In the genomic region with DNA sequence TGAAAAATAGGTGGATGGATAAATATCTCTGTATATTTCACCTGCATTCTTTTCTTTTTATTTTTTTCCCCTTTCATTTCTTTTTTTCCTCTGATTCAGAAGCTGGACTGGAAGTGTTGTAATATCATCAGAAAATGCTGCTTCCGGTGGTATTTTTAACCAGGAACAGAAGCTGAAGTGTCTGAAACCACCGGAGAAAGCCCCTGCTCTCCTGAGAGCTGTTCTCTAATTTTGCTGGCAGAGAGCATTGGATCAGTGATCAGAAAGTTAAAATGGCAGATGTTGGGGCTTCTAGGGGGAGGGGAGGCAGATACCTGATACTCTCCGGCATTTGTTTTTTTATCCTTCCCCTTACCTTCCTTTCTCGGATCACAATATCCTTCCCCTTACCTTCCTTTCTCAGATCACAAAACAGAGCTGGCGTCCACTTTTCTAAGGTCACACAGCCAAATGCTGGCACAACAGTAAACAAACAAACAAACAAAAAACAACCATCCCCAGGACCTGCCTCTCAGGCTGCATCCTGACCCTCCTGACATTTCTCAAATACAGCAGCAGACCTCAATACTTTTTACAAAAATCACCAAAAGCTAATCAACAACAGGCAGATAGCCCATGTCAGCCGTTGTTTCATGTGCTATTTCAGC, we compare ENCODE assay signal across 1 cellular context.
A peak's percentile ranks its signal among the peaks of the same experiment; 100 is the strongest.
TF ChIP-seq lines count a peak whose summit lies in the region.

No MANE protein-coding gene starts in this region.

TF ChIP-seq in K562, 482 proteins besides CTCF, POLR2A, EP300 and RAD21 (continued from another document and continues in another):
- TF ChIP-seq TCFL5 (CRISPR knock-in tag; conservative IDR thresholded peaks at IDR 0.05) (no peak), MYBL2 (IDR thresholded peaks at IDR 0.05; ENCODE audit: low read depth) (no peak), MYBL2 (CRISPR knock-in tag; IDR thresholded peaks at IDR 0.05; ENCODE audit: borderline replicate concordance) (no peak), PRMT5 (CRISPR knock-in tag; IDR thresholded peaks at IDR 0.05) (no peak), ZKSCAN1 (IDR thresholded peaks at IDR 0.05; ENCODE audit: low read depth, low read length) (no peak), SMAD3 (CRISPR knock-in tag; conservative IDR thresholded peaks at IDR 0.05) (no peak), FOXA1 (IDR thresholded peaks at IDR 0.05; ENCODE audit: borderline replicate concordance) (no peak), ZNF707 (CRISPR knock-in tag; conservative IDR thresholded peaks at IDR 0.05) (no peak), KDM1A (IDR thresholded peaks at IDR 0.05) (peak; percentile 82 to 91), MECOM (CRISPR knock-in tag; IDR thresholded peaks at IDR 0.05) (no peak), EHMT2 (IDR thresholded peaks at IDR 0.05) (no peak), RCOR1 (IDR thresholded peaks at IDR 0.05; ENCODE audit: borderline replicate concordance in 1 of 2, low read depth in 2 of 2, low read length in 2 of 2) (peak in 1 of 2 experiments; percentile 59; a peak in 1 of 4 replicates), ZNF224 (CRISPR knock-in tag; IDR thresholded peaks at IDR 0.05) (no peak), ZNF184 (CRISPR knock-in tag; IDR thresholded peaks at IDR 0.05) (no peak), RUNX1 (IDR thresholded peaks at IDR 0.05; ENCODE audit: low read depth) (no peak), PURB (CRISPR knock-in tag; IDR thresholded peaks at IDR 0.05; ENCODE audit: low read depth) (no peak), MTA3 (IDR thresholded peaks at IDR 0.05; ENCODE audit: borderline replicate concordance) (no peak), XRCC4 (IDR thresholded peaks at IDR 0.05; ENCODE audit: extremely low read depth, insufficient read depth, insufficient read length) (no peak), ZNF146 (CRISPR knock-in tag; IDR thresholded peaks at IDR 0.05; ENCODE audit: unreplicated experiment) (no peak), ZNF354B (CRISPR knock-in tag; IDR thresholded peaks at IDR 0.05) (no peak), FOXA3 (CRISPR knock-in tag; conservative IDR thresholded peaks at IDR 0.05 in 1 of 2, IDR thresholded peaks at IDR 0.05 in 1 of 2) (no peak), ETV1 (tag; conservative IDR thresholded peaks at IDR 0.05; ENCODE audit: low read depth) (0 out of 2 replicates have a peak, but pooled peaks have one; percentile 13)
- TF ChIP-seq, protein P1, sequence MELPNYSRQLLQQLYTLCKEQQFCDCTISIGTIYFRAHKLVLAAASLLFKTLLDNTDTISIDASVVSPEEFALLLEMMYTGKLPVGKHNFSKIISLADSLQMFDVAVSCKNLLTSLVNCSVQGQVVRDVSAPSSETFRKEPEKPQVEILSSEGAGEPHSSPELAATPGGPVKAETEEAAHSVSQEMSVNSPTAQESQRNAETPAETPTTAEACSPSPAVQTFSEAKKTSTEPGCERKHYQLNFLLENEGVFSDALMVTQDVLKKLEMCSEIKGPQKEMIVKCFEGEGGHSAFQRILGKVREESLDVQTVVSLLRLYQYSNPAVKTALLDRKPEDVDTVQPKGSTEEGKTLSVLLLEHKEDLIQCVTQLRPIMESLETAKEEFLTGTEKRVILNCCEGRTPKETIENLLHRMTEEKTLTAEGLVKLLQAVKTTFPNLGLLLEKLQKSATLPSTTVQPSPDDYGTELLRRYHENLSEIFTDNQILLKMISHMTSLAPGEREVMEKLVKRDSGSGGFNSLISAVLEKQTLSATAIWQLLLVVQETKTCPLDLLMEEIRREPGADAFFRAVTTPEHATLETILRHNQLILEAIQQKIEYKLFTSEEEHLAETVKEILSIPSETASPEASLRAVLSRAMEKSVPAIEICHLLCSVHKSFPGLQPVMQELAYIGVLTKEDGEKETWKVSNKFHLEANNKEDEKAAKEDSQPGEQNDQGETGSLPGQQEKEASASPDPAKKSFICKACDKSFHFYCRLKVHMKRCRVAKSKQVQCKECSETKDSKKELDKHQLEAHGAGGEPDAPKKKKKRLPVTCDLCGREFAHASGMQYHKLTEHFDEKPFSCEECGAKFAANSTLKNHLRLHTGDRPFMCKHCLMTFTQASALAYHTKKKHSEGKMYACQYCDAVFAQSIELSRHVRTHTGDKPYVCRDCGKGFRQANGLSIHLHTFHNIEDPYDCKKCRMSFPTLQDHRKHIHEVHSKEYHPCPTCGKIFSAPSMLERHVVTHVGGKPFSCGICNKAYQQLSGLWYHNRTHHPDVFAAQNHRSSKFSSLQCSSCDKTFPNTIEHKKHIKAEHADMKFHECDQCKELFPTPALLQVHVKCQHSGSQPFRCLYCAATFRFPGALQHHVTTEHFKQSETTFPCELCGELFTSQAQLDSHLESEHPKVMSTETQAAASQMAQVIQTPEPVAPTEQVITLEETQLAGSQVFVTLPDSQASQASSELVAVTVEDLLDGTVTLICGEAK (IDR thresholded peaks at IDR 0.05): no peak
- TF ChIP-seq, protein P1 (CRISPR knock-in tag; IDR thresholded peaks at IDR 0.05): no peak
- TF ChIP-seq, protein P2, sequence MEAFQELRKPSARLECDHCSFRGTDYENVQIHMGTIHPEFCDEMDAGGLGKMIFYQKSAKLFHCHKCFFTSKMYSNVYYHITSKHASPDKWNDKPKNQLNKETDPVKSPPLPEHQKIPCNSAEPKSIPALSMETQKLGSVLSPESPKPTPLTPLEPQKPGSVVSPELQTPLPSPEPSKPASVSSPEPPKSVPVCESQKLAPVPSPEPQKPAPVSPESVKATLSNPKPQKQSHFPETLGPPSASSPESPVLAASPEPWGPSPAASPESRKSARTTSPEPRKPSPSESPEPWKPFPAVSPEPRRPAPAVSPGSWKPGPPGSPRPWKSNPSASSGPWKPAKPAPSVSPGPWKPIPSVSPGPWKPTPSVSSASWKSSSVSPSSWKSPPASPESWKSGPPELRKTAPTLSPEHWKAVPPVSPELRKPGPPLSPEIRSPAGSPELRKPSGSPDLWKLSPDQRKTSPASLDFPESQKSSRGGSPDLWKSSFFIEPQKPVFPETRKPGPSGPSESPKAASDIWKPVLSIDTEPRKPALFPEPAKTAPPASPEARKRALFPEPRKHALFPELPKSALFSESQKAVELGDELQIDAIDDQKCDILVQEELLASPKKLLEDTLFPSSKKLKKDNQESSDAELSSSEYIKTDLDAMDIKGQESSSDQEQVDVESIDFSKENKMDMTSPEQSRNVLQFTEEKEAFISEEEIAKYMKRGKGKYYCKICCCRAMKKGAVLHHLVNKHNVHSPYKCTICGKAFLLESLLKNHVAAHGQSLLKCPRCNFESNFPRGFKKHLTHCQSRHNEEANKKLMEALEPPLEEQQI (IDR thresholded peaks at IDR 0.05): 0 out of 2 replicates have a peak, but pooled peaks have one; percentile 35
- TF ChIP-seq, protein P3, sequence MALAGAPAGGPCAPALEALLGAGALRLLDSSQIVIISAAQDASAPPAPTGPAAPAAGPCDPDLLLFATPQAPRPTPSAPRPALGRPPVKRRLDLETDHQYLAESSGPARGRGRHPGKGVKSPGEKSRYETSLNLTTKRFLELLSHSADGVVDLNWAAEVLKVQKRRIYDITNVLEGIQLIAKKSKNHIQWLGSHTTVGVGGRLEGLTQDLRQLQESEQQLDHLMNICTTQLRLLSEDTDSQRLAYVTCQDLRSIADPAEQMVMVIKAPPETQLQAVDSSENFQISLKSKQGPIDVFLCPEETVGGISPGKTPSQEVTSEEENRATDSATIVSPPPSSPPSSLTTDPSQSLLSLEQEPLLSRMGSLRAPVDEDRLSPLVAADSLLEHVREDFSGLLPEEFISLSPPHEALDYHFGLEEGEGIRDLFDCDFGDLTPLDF (CRISPR knock-in tag; IDR thresholded peaks at IDR 0.05): no peak
- TF ChIP-seq, protein P4, sequence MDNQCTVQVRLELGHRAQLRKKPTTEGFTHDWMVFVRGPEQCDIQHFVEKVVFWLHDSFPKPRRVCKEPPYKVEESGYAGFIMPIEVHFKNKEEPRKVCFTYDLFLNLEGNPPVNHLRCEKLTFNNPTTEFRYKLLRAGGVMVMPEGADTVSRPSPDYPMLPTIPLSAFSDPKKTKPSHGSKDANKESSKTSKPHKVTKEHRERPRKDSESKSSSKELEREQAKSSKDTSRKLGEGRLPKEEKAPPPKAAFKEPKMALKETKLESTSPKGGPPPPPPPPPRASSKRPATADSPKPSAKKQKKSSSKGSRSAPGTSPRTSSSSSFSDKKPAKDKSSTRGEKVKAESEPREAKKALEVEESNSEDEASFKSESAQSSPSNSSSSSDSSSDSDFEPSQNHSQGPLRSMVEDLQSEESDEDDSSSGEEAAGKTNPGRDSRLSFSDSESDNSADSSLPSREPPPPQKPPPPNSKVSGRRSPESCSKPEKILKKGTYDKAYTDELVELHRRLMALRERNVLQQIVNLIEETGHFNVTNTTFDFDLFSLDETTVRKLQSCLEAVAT (IDR thresholded peaks at IDR 0.05): peak in 1 of 2 experiments; percentile 34; a peak in 1 of 4 replicates
- TF ChIP-seq, protein P5, sequence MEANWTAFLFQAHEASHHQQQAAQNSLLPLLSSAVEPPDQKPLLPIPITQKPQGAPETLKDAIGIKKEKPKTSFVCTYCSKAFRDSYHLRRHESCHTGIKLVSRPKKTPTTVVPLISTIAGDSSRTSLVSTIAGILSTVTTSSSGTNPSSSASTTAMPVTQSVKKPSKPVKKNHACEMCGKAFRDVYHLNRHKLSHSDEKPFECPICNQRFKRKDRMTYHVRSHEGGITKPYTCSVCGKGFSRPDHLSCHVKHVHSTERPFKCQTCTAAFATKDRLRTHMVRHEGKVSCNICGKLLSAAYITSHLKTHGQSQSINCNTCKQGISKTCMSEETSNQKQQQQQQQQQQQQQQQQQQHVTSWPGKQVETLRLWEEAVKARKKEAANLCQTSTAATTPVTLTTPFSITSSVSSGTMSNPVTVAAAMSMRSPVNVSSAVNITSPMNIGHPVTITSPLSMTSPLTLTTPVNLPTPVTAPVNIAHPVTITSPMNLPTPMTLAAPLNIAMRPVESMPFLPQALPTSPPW (CRISPR knock-in tag; IDR thresholded peaks at IDR 0.05): 0 out of 2 replicates have a peak, but pooled peaks have one; percentile 14
- TF ChIP-seq, protein P6, sequence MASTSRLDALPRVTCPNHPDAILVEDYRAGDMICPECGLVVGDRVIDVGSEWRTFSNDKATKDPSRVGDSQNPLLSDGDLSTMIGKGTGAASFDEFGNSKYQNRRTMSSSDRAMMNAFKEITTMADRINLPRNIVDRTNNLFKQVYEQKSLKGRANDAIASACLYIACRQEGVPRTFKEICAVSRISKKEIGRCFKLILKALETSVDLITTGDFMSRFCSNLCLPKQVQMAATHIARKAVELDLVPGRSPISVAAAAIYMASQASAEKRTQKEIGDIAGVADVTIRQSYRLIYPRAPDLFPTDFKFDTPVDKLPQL (IDR thresholded peaks at IDR 0.05; ENCODE audit: extremely low read depth, insufficient read length): no peak
